ENCODE assay signal across 1 cellular context in genomic region chr12:118979763-118980406, GRCh38.
TF ChIP-seq lines count a peak whose summit lies in the region.

No MANE protein-coding gene starts in this region.

TF ChIP-seq in H1, 55 proteins besides CTCF, POLR2A, EP300 and RAD21 (continued from another document):
- TF ChIP-seq YY1 (IDR thresholded peaks at IDR 0.05; ENCODE audit: low read depth, low read length), result peak; percentile 32; the same call in 1 of the 2 replicates
- peak; percentile 27 for TF ChIP-seq TAF7 (optimal IDR thresholded peaks at IDR 0.05; ENCODE audit: borderline replicate concordance, low read depth, low read length)
- TF ChIP-seq SIN3A (conservative IDR thresholded peaks at IDR 0.05 in 1 of 2, IDR thresholded peaks at IDR 0.05 in 1 of 2; ENCODE audit: low read depth in 1 of 2, low read length in 2 of 2), result 0 out of 4 replicates have a peak, but pooled peaks of 1 of the 2 experiments have one; percentile 41
- 0 out of 4 replicates have a peak, but pooled peaks of 1 of the 2 experiments have one; percentile 7 for TF ChIP-seq HDAC2 (IDR thresholded peaks at IDR 0.05; ENCODE audit: borderline replicate concordance in 1 of 2, low read depth in 2 of 2, low read length in 2 of 2)
- TF ChIP-seq KDM1A (IDR thresholded peaks at IDR 0.05; ENCODE audit: borderline replicate concordance, low read length), result no peak
- TF ChIP-seq NANOG (IDR thresholded peaks at IDR 0.05; ENCODE audit: insufficient read depth, low read depth, low read length, poor library complexity, severe bottlenecking), result no peak
- no peak for TF ChIP-seq CEBPB (IDR thresholded peaks at IDR 0.05; ENCODE audit: low read depth, low read length)
TF ChIP-seq in H1: peak in this region for 5.
